In the genomic region with DNA sequence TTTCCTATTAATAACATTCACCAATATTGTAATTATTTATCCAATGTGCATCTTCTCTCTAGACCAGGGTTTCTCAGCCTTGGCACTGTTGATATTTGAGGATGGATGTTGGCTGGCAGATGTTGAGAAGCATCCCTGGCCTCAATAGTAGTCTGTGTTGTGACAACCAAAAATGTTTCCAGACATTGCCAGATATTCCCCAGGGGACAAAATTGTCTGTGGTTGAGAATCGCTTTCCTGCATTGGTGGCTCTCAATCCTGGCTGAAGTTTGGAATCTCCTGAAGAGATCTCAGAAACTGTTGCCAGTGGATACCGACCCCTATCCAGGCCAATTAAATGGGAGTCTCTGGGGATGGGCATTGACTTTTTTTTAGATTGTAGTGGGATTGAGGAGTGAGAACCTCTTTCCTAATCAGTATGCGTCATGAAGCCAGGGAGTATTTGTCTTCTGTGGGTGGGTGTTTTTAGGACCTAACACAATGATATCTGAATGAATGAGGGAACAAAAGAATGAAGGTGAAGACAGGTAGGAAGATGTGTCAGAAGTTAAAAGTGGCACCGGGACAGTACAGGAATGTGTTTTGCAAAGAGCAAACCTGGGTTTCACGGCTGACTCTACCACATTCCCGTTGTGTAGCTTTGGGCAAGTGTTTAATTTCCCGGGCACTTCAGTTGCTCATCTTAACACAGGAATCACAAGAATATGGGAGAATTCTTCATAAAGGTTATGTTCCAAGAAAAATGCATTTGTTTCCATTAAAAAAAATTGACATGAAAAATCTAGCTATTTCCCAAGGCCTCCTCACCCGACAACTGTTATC, we compare ENCODE assay signal across 1 cellular context.
TF ChIP-seq lines count a peak whose summit lies in the region.

No MANE protein-coding gene starts in this region.

TF ChIP-seq in IMR-90, 13 proteins besides CTCF, POLR2A, EP300 and RAD21:
- TF ChIP-seq CEBPB (IDR thresholded peaks at IDR 0.05; ENCODE audit: low read depth, low read length) = no peak
